8 cellular contexts compared by ENCODE assay signal in genomic region chr1:3775498-3776230, GRCh38. TPM values are rescaled to one million over a fixed set of nuclear protein-coding genes. Genes with fewer than 3 reads are reported as not detected.
DNase-seq lines count a peak whose midpoint lies in the region; ATAC-seq and TF ChIP-seq lines count a peak whose summit lies in the region.

No MANE protein-coding gene starts in this region.

- H3K27ac ChIP-seq in Panc1 (ENCODE audit: low read length) (peak overlapping the region; percentile 68), skeletal muscle tissue (ENCODE audit: low read depth, low read length) (no peak overlapping the region), tibial nerve (peak overlapping the region in 2 of 4 donors; percentile 22 to 89)

- DNase-seq in Calu3 (peak; percentile 38), HK-2 (ENCODE audit: unreplicated experiment) (peak; percentile 85), Panc1 (ENCODE audit: low read depth, low spot score) (peak; percentile 27), cardiac septum (ENCODE audit: low spot score) (peak; percentile 77), tibial nerve (ENCODE audit: low spot score in 2 of 2) (no peak)
- peak; percentile 42 for DNase-seq in activated effector memory CD4-positive, alpha-beta T cell treated with Interleukin-2 at 50 U/mL for 16 hours

- H3K27ac Mint-ChIP-seq in Calu3 (ENCODE audit: unreplicated experiment): no peak overlapping the region

- H3K9me3 ChIP-seq in Panc1 (ENCODE audit: control insufficient read depth, insufficient read depth, low read depth, low read length) (no peaks in the 10 kb centered on the region), skeletal muscle tissue (ENCODE audit: control insufficient read depth in 3 of 3, low read length in 3 of 3) (no peaks in the 10 kb centered on the region), tibial nerve (no peaks in the 10 kb centered on the region)

- H3K4me3 Mint-ChIP-seq in Calu3 (ENCODE audit: low read depth, unreplicated experiment): no peak overlapping the region

- in situ Hi-C loops in Panc1 (cut with HindIII; ENCODE audit: low pct_unique_long_range_greater_than_20kb, low sequenced_read_pairs): no loop called here

- no peaks in the 10 kb centered on the region for H3K27me3 Mint-ChIP-seq in Calu3 (ENCODE audit: unreplicated experiment)

- 41 to 43% methylated on average over 16 to 17 of the region's 27 CpGs for WGBS in tibial nerve, 2 donors

- CTCF ChIA-PET in Calu3 (lab: Charles Lee): interaction anchor here (0.6 to 1.1 kb wide), 2 partner anchors 18 kb away, joined by 3 read pairs; no protein-coding TSS in a partner anchor
- CTCF ChIA-PET in Panc1 (lab: Charles Lee): interaction anchor here (0.5 to 1.3 kb wide), 6 partner anchors 14 to 307 kb away, joined by 3 to 6 read pairs (median 4); no protein-coding TSS in a partner anchor

- peak overlapping the region in 2 of 3 donors; percentile 14 to 33 for H3K9ac ChIP-seq in skeletal muscle tissue (ENCODE audit: low read depth in 1 of 3, low read length in 3 of 3)

- H3K4me1 Mint-ChIP-seq in Calu3 (ENCODE audit: low read depth, unreplicated experiment): no peaks in the 10 kb centered on the region

- peaks cover 51% of the 10 kb centered on the region for H3K4me1 ChIP-seq in Panc1 (ENCODE audit: control insufficient read depth, insufficient read depth, low read length)
- H3K4me1 ChIP-seq in skeletal muscle tissue (ENCODE audit: control insufficient read depth in 3 of 3, insufficient read depth in 3 of 3, low read length in 3 of 3): peaks cover 21 to 45% (median 34%) of the 10 kb centered on the region in 3 donors
- peaks cover 0 to 52% (median 40%) of the 10 kb centered on the region in 4 donors for H3K4me1 ChIP-seq in tibial nerve

- H3K27me3 ChIP-seq in Panc1 (ENCODE audit: control insufficient read depth, insufficient read depth, low read length): no peaks in the 10 kb centered on the region
- no peaks in the 10 kb centered on the region for H3K27me3 ChIP-seq in skeletal muscle tissue (ENCODE audit: control insufficient read depth in 3 of 3, insufficient read depth in 3 of 3, low read length in 3 of 3)
- no peaks in the 10 kb centered on the region for H3K27me3 ChIP-seq in tibial nerve

- H3K36me3 ChIP-seq in Panc1 (ENCODE audit: control insufficient read depth, insufficient read depth, low read length) (no peaks in the 10 kb centered on the region), skeletal muscle tissue (ENCODE audit: control insufficient read depth in 3 of 3, insufficient read depth in 3 of 3, low read length in 3 of 3) (peaks cover 16 to 21% (median 18%) of the 10 kb centered on the region in 3 donors), tibial nerve (peaks cover 0 to 37% (median 16%) of the 10 kb centered on the region in 3 donors)

- TF ChIP-seq EP300 in tibial nerve (IDR thresholded peaks at IDR 0.05): no peak

- ATAC-seq in Panc1 (peak; percentile 47), GM21825 (IDR thresholded peaks at IDR 0.05; ENCODE audit: unreplicated experiment) (no peak)

- POLR2A ChIA-PET in Panc1 (lab: Charles Lee): no interaction called here

- BruUV-seq in Calu3 (replicated peaks; lab: Mats Ljungman, UMichigan): no TSS peak
- BruUV-seq in Panc1 (replicated peaks; lab: Mats Ljungman, UMichigan): no TSS peak

- TF ChIP-seq POLR2A in tibial nerve (IDR thresholded peaks at IDR 0.05): no peak

- H3K4me3 ChIP-seq in Panc1 (ENCODE audit: low read depth in 2 of 2, low read length in 2 of 2) (no peak overlapping the region), skeletal muscle tissue (ENCODE audit: low read length in 3 of 3) (no peak overlapping the region), tibial nerve (peak overlapping the region in 1 of 4 donors; percentile 5)

- intact Hi-C loops in Calu3 (cut with micrococcal nuclease; ENCODE audit: unreplicated experiment): no loop called here
- intact Hi-C loops in Panc1 (cut with micrococcal nuclease; ENCODE audit: unreplicated experiment): no loop called here
- intact Hi-C loops in cardiac septum (cut with DNase I): no loop called here

- H3K9me3 Mint-ChIP-seq in Calu3 (ENCODE audit: low read depth, unreplicated experiment): no peaks in the 10 kb centered on the region

- H3K36me3 Mint-ChIP-seq in Calu3 (ENCODE audit: insufficient read depth, unreplicated experiment): peaks cover 14% of the 10 kb centered on the region

- TF ChIP-seq CTCF in Calu3 (IDR thresholded peaks at IDR 0.05; ENCODE audit: unreplicated experiment): peak; percentile 29
- TF ChIP-seq CTCF in Panc1 (IDR thresholded peaks at IDR 0.05): peak; percentile 87; the same call in 1 of the 2 replicates
- peak in 1 of 5 experiments; percentile 23 for TF ChIP-seq CTCF in tibial nerve (IDR thresholded peaks at IDR 0.05)

RNA-seq across cellular contexts. Expression of gene SMIM1, which starts 3.1 kb away (rescaled TPM):
- total RNA-seq in Calu3 (2022) (2.7 and 4.2 TPM in 2 replicates), Panc1 (2021; ENCODE audit: unreplicated experiment) (35.5 TPM), cardiac septum (8.0 TPM), skeletal muscle tissue (1.6 TPM), tibial nerve (10 to 100 TPM in 1 of 4 donors, not detected in 3; 23.1 TPM)
- polyA plus RNA-seq in Panc1 (2012; ENCODE audit: insufficient read length): 37.1 TPM

RNA-seq across cellular contexts. Expression of gene LRRC47, which starts 20.6 kb away (rescaled TPM):
- total RNA-seq in Calu3 (2022): 35.8 and 38.1 TPM in 2 replicates
- total RNA-seq in Panc1 (2021; ENCODE audit: unreplicated experiment): 51.0 TPM
- 32.2 TPM for polyA plus RNA-seq in Panc1 (2012; ENCODE audit: insufficient read length)
- 63.1 TPM for total RNA-seq in cardiac septum
- 28.7 TPM for total RNA-seq in skeletal muscle tissue
- total RNA-seq in tibial nerve: 10 to 100 TPM; 40.8 to 46.3 (median 42.6) TPM

RNA-seq across cellular contexts. Expression of gene CCDC27, which starts 23.4 kb away (rescaled TPM):
- total RNA-seq in Calu3 (2022) (not detected in 2 replicates), Panc1 (2021; ENCODE audit: unreplicated experiment) (not detected), cardiac septum (not detected), skeletal muscle tissue (not detected), tibial nerve (not detected)
- polyA plus RNA-seq in Panc1 (2012; ENCODE audit: insufficient read length): 0.10 TPM

Comparison
In these comparisons a context has a peak if more than half of its experiments do, and no peak if none do; other contexts are left out.
1. DNase-seq: peak in Calu3 (single experiment), HK-2 (single experiment), Panc1 (single experiment), activated effector memory CD4-positive, alpha-beta T cell treated with Interleukin-2 at 50 U/mL for 16 hours (single experiment) and cardiac septum (single experiment); none in tibial nerve (0 of 2).